ENCODE assay signal across 4 cellular contexts in the genomic region with DNA sequence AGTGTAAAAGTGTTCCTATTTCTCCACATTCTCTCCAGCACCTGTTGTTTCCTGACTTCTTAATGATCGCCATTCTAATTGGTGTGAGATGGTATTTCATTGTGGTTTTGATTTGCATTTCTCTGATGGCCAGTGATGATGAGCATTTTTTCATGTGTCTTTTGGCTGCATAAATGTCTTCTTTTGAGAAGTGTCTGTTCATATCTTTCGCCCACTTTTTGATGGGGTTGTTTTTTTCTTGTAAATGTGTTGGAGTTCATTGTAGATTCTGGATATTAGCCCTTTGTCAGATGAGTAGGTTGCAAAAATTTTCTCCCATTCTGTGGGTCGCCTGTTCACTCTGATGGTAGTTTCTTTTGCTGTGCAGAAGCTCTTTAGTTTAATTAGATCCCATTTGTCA. TPM values are rescaled to one million over a fixed set of nuclear protein-coding genes. Genes with fewer than 3 reads are reported as not detected.
DNase-seq lines count a peak whose midpoint lies in the region; ATAC-seq lines count a peak whose summit lies in the region.
"Not testable (repeated sequence)": the region's sequence is repeated elsewhere in the genome, so short reads cannot be mapped to it uniquely, and the experiment has no call there.
"Had no signal": no experiment of that assay in that cellular context is flagged by ENCODE, and none has a peak within 500 bp of the region (broad histone marks: within the 10 kb centered on the region; RNA-seq: fewer than 3 reads in every experiment).

No MANE protein-coding gene starts in this region.

- DNase-seq in T-cell, result not testable (repeated sequence)

- H3K4me1 Mint-ChIP-seq in T-cell, result not testable (repeated sequence)

- CTCF ChIA-PET in T-cell (lab: Charles Lee), result not testable (repeated sequence)

- POLR2A ChIA-PET in T-cell (lab: Charles Lee), result not testable (repeated sequence)

- H3K27me3 Mint-ChIP-seq in T-cell, result not testable (repeated sequence)

- H3K9me3 Mint-ChIP-seq in T-cell, result not testable (repeated sequence)

- peak overlapping the region; percentile 48 to 57 for H3K27ac Mint-ChIP-seq in T-cell

- not testable (repeated sequence) for ATAC-seq in T-cell (replicated peaks in 1 of 4)

- H3K36me3 Mint-ChIP-seq in T-cell, result peaks cover 51% of the 10 kb centered on the region

- H3K4me3 Mint-ChIP-seq in T-cell, result not testable (repeated sequence)

RNA-seq across cellular contexts. Expression of gene FBXL22, which starts 20.4 kb away (rescaled TPM):
- 1 to 10 TPM in 4 of 5 donors, under 1 TPM in 1; 0.75 to 2.0 (median 1.5) TPM for total RNA-seq in T-cell
- total RNA-seq: A172, Caco-2, Daoy had no signal
